In genomic region chr1:201191723-201192477, GRCh38 we compare ENCODE assay signal across 1 cellular context.
TF ChIP-seq lines count a peak whose summit lies in the region.

No MANE protein-coding gene starts in this region.

TF ChIP-seq in GM23338, 12 proteins besides CTCF, POLR2A, EP300 and RAD21 (continued from another document):
- TF ChIP-seq ZNF462 (CRISPR knock-in tag; IDR thresholded peaks at IDR 0.05) (no peak), JUNB (IDR thresholded peaks at IDR 0.05; ENCODE audit: unreplicated experiment) (no peak)
TF ChIP-seq in GM23338: peak in this region for 0.
